Comparison of ENCODE assay signal across 24 cellular contexts in the genomic region with DNA sequence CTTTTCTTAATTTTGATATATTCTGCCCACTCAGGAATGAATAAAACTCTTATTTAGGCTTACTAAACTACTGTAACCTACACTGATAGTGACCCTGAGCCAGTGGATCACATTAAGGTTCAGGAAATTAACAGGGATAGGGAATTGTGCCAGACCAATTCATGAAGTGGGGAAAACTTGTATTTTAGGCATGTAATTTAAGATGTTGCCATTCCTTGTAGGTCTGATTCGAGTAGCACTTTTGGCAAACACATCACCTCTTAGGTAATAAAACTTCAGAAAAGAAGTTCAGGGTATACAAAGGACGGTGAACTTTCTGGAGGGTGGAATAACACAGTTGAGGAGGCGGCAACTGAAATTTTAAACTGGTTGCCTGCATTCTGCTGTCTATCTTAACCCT. TPM values are rescaled to one million over a fixed set of nuclear protein-coding genes. Genes with fewer than 3 reads are reported as not detected.
DNase-seq lines count a peak whose midpoint lies in the region; ATAC-seq, FAIRE-seq and TF ChIP-seq lines count a peak whose summit lies in the region.
"Had no signal": no experiment of that assay in that cellular context is flagged by ENCODE, and none has a peak within 500 bp of the region (broad histone marks: within the 10 kb centered on the region; RNA-seq: fewer than 3 reads in every experiment).

No MANE protein-coding gene starts in this region.

- no peaks in the 10 kb centered on the region for H3K36me3 Mint-ChIP-seq in CD8-positive, alpha-beta T cell

- WGBS in thymus, result 96% methylated on average over 3 of the region's 3 CpGs

- no peak for DNase-seq in CD8-positive, alpha-beta T cell
- DNase-seq in keratinocyte (ENCODE audit: low read depth, low spot score) (no peak), frontal cortex (ENCODE audit: low spot score in 2 of 2) (no peak)
- DNase-seq: BE2C, Caco-2, DMS 273 treated with DMSO at 0.1 percent for 48 hours, DMS79 treated with DMSO at 0.1 percent for 48 hours, KBM-7, NCI-H1092, NCI-H1436 treated with DMSO at 0.1 percent for 48 hours, NCI-H2029, NCI-H2171, NCI-H345, NCI-H524, RPMI8226, SIG-M5, SK-N-SH had no signal

- no peaks in the 10 kb centered on the region for H3K9me2 ChIP-seq in OCI-LY1 (ENCODE audit: low read depth, low read length)
- H3K9me2 ChIP-seq: SK-N-SH had no signal

- peak; percentile 29 for FAIRE-seq in keratinocyte (lab: Jason Lieb, UNC)
- no peak for FAIRE-seq in frontal cortex (lab: Jason Lieb, UNC)
- FAIRE-seq: GM12878 had no signal

- no peak overlapping the region for H3K27ac ChIP-seq in CD8-positive, alpha-beta T cell (ENCODE audit: low read depth, low read length)
- peak overlapping the region; percentile 61 for H3K27ac ChIP-seq in OCI-LY1 (ENCODE audit: low read depth, low read length, poor library complexity, severe bottlenecking)
- no peak overlapping the region for H3K27ac ChIP-seq in keratinocyte (ENCODE audit: control insufficient read depth, insufficient read depth, low read length)
- H3K27ac ChIP-seq in thymus (ENCODE audit: low read depth), result peak overlapping the region; percentile 64

- peak overlapping the region; percentile 91 for H3K27ac Mint-ChIP-seq in CD8-positive, alpha-beta T cell
- H3K27ac Mint-ChIP-seq: GM23338 had no signal

- H3K9ac ChIP-seq in OCI-LY1 (ENCODE audit: low read length) (no peak overlapping the region), keratinocyte (ENCODE audit: control insufficient read depth, extremely low read depth, insufficient read depth, low read length) (no peak overlapping the region)
- H3K9ac ChIP-seq: SK-N-SH had no signal

- no peak overlapping the region for H3K4me3 ChIP-seq in CD8-positive, alpha-beta T cell (ENCODE audit: low read depth, low read length)
- no peak overlapping the region for H3K4me3 ChIP-seq in OCI-LY1 (ENCODE audit: low read depth, low read length, poor library complexity, severe bottlenecking)
- H3K4me3 ChIP-seq in keratinocyte (ENCODE audit: control insufficient read depth in 2 of 3, extremely low read depth in 1 of 3, insufficient read depth in 2 of 3, low read depth in 1 of 3, low read length in 3 of 3), result no peak overlapping the region
- H3K4me3 ChIP-seq in thymus (ENCODE audit: low read length), result no peak overlapping the region
- H3K4me3 ChIP-seq: GM12878, GM23338, HAP-1 had no signal

- no peaks in the 10 kb centered on the region for H3K9me3 ChIP-seq in CD8-positive, alpha-beta T cell (ENCODE audit: low read length)
- 0 out of 2 replicates have a peak, but pooled peaks cover 8% of the 10 kb centered on the region for H3K9me3 ChIP-seq in OCI-LY1 (ENCODE audit: low read length)
- no peaks in the 10 kb centered on the region for H3K9me3 ChIP-seq in keratinocyte (ENCODE audit: control insufficient read depth, low read depth, low read length)
- no peaks in the 10 kb centered on the region for H3K9me3 ChIP-seq in thymus (ENCODE audit: control insufficient read depth)
- H3K9me3 ChIP-seq: BE2C, Caco-2, HAP-1, SK-N-SH had no signal

- no peaks in the 10 kb centered on the region for H3K79me2 ChIP-seq in OCI-LY1 (ENCODE audit: insufficient read depth, low read length)
- H3K79me2 ChIP-seq in keratinocyte (ENCODE audit: control insufficient read depth, insufficient read depth, low read length), result no peaks in the 10 kb centered on the region

- H3K4me1 Mint-ChIP-seq in CD8-positive, alpha-beta T cell (ENCODE audit: low read depth), result peaks cover 15% of the 10 kb centered on the region
- H3K4me1 Mint-ChIP-seq: GM23338 had no signal

- TF ChIP-seq CTCF in CD8-positive, alpha-beta T cell (IDR thresholded peaks at IDR 0.05), result no peak
- TF ChIP-seq CTCF in OCI-LY1 (IDR thresholded peaks at IDR 0.05; ENCODE audit: low read length), result no peak
- no peak for TF ChIP-seq CTCF in keratinocyte (optimal IDR thresholded peaks at IDR 0.05 in 1 of 3, IDR thresholded peaks at IDR 0.05 in 1 of 3, conservative IDR thresholded peaks at IDR 0.05 in 1 of 3; ENCODE audit: extremely low read depth in 1 of 3, insufficient read depth in 2 of 3, low read length in 3 of 3)

- H3K4me1 ChIP-seq in CD8-positive, alpha-beta T cell (ENCODE audit: insufficient read depth, low read length), result peaks cover 14% of the 10 kb centered on the region
- H3K4me1 ChIP-seq in OCI-LY1 (ENCODE audit: insufficient read depth, low read length, severe bottlenecking) (peaks cover 33% of the 10 kb centered on the region), keratinocyte (ENCODE audit: control insufficient read depth, extremely low read depth, insufficient read depth, low read length) (peaks cover 9% of the 10 kb centered on the region), thymus (ENCODE audit: control insufficient read depth, insufficient read depth, low read length) (peaks cover 6% of the 10 kb centered on the region)
- H3K4me1 ChIP-seq: BE2C, Caco-2, HAP-1 had no signal

- H3K9me3 Mint-ChIP-seq in CD8-positive, alpha-beta T cell, result no peaks in the 10 kb centered on the region
- H3K9me3 Mint-ChIP-seq: GM23338 had no signal

- intact Hi-C loops in CD8-positive, alpha-beta T cell (cut with DNase I, micrococcal nuclease), result no loop called here

- dilution Hi-C loops in keratinocyte (cut with MboI; ENCODE audit: extremely low pct_ligation_motif_present, low sequenced_read_pairs), result no loop called here

- no peak overlapping the region for H3K4me2 ChIP-seq in OCI-LY1 (ENCODE audit: low read length)
- H3K4me2 ChIP-seq in keratinocyte (ENCODE audit: control insufficient read depth, extremely low read depth, insufficient read depth, low read depth, low read length), result no peak overlapping the region
- H3K4me2 ChIP-seq: GM23338, SK-N-SH had no signal

- no peaks in the 10 kb centered on the region for H3K27me3 ChIP-seq in CD8-positive, alpha-beta T cell (ENCODE audit: insufficient read depth, low read length)
- H3K27me3 ChIP-seq in OCI-LY1 (ENCODE audit: insufficient read depth, low read length), result no peaks in the 10 kb centered on the region
- no peaks in the 10 kb centered on the region for H3K27me3 ChIP-seq in keratinocyte (ENCODE audit: control insufficient read depth, extremely low read depth, insufficient read depth, low read length)
- H3K27me3 ChIP-seq in thymus (ENCODE audit: control insufficient read depth, insufficient read depth), result no peaks in the 10 kb centered on the region
- H3K27me3 ChIP-seq: BE2C had no signal

- POLR2A ChIA-PET in CD8-positive, alpha-beta T cell (lab: Charles Lee), result no interaction called here

- no peaks in the 10 kb centered on the region for H4K20me1 ChIP-seq in OCI-LY1 (ENCODE audit: insufficient read depth, low read length)
- H4K20me1 ChIP-seq in keratinocyte (ENCODE audit: control insufficient read depth, extremely low read depth, insufficient read depth, low read length), result no peaks in the 10 kb centered on the region

- ATAC-seq in CD8-positive, alpha-beta T cell, result no peak
- ATAC-seq in HG02642 (IDR thresholded peaks at IDR 0.05; ENCODE audit: poor library complexity, unreplicated experiment) (no peak), GM18907 (IDR thresholded peaks at IDR 0.05; ENCODE audit: unreplicated experiment) (no peak)
- ATAC-seq: GM12878, GM23338 had no signal

- CTCF ChIA-PET in CD8-positive, alpha-beta T cell (lab: Charles Lee), result interaction anchor here (1.1 kb wide), 1 partner anchor 97 kb away, joined by 3 read pairs; no protein-coding TSS in a partner anchor

- H3K4me3 Mint-ChIP-seq in CD8-positive, alpha-beta T cell, result no peak overlapping the region
- H3K4me3 Mint-ChIP-seq: GM23338 had no signal

- no peaks in the 10 kb centered on the region for H3F3A ChIP-seq in OCI-LY1 (ENCODE audit: insufficient read depth, low read length)

- no peaks in the 10 kb centered on the region for H3K36me3 ChIP-seq in CD8-positive, alpha-beta T cell (ENCODE audit: insufficient read depth, low read length)
- peaks cover 73% of the 10 kb centered on the region for H3K36me3 ChIP-seq in OCI-LY1 (ENCODE audit: insufficient read depth, low read length)
- H3K36me3 ChIP-seq in keratinocyte (ENCODE audit: control insufficient read depth in 2 of 2, extremely low read depth in 1 of 2, insufficient read depth in 2 of 2, low read length in 2 of 2), result no peaks in the 10 kb centered on the region
- H3K36me3 ChIP-seq in thymus (ENCODE audit: control insufficient read depth, insufficient read depth), result peaks cover 4% of the 10 kb centered on the region
- H3K36me3 ChIP-seq: BE2C had no signal

- no peaks in the 10 kb centered on the region for H3K9me1 ChIP-seq in keratinocyte (ENCODE audit: control insufficient read depth, extremely low read depth, insufficient read depth, low read length)

- H2AFZ ChIP-seq in OCI-LY1 (ENCODE audit: low read length) (no peak overlapping the region), keratinocyte (ENCODE audit: control insufficient read depth, low read length) (no peak overlapping the region)
- H2AFZ ChIP-seq: GM23338 had no signal

- no peaks in the 10 kb centered on the region for H3K27me3 Mint-ChIP-seq in CD8-positive, alpha-beta T cell (ENCODE audit: low read depth)

RNA-seq across cellular contexts. Expression of a gene that starts 54.9 kb away (rescaled TPM):
- not detected for total RNA-seq in CD8-positive, alpha-beta T cell
- polyA plus RNA-seq in keratinocyte (0.49 to 4.9 TPM (median 1.7 TPM) in 3 replicates), thymus (13.2 TPM)
- polyA plus RNA-seq in keratinocyte (2011; ENCODE audit: low read depth), result 2.0 TPM
- polyA plus RNA-seq in keratinocyte (2011; cell fraction: cytosol; rRNA removed), result 1.2 and 1.9 TPM in 2 replicates
- 0.67 and 0.76 TPM in 2 replicates for polyA plus RNA-seq in keratinocyte (2011; cell fraction: nucleus; rRNA removed)
- 3.3 TPM in 1 of 2 replicates, not detected in the other for polyA plus RNA-seq in keratinocyte (2012; ENCODE audit: low replicate concordance)
- polyA minus RNA-seq in keratinocyte, result 2.1 TPM in 1 of 3 replicates, not detected in the others
- not detected for polyA minus RNA-seq in keratinocyte (2011; cell fraction: cytosol; rRNA and poly(A)+ RNA removed)
- polyA minus RNA-seq in keratinocyte (2011; cell fraction: nucleus; rRNA and poly(A)+ RNA removed), result 0.84 TPM in 1 of 2 replicates, not detected in the other
- 3.7 TPM for total RNA-seq in frontal cortex

Comparison
In these comparisons a context has a peak if more than half of its experiments do, and no peak if none do; other contexts are left out.
1. H3K27ac ChIP-seq: peak in OCI-LY1 (single experiment) and thymus (single experiment); none in CD8-positive, alpha-beta T cell (single experiment) and keratinocyte (single experiment).